1 cellular context compared by ENCODE assay signal in the genomic region with DNA sequence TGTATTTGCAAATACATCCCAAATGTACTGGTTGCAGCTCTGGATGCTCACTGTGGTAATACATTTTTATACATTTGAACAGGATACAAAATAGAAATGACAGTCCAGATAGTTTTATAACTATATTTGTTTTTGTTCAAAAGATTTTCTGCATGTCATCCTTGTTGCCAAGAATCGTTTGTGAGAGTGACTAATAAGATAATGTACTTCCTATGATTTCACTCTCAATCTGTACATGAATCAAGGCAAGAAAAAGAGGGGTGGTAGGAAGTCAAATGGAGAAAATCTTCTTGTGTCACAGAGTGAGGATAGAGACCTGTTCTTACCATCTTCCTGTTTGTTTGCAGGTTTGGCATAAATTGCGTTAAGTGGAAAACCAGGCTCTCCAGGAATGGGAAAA.
TF ChIP-seq lines count a peak whose summit lies in the region.

No MANE protein-coding gene starts in this region.

TF ChIP-seq in GM12878, 131 proteins besides CTCF, POLR2A, EP300 and RAD21:
- no peak for TF ChIP-seq ETV6 (conservative IDR thresholded peaks at IDR 0.05 in 1 of 2, IDR thresholded peaks at IDR 0.05 in 1 of 2; ENCODE audit: borderline replicate concordance in 1 of 2, low read depth in 1 of 2)
- TF ChIP-seq BCL11A (IDR thresholded peaks at IDR 0.05; ENCODE audit: low read depth, low read length) = no peak
- no peak for TF ChIP-seq CEBPB (IDR thresholded peaks at IDR 0.05; ENCODE audit: borderline replicate concordance in 1 of 2, low read depth in 2 of 2, low read length in 2 of 2)
